1 cellular context compared by ENCODE assay signal in genomic region chr5:10324519-10325370, GRCh38.
TF ChIP-seq lines count a peak whose summit lies in the region.

No MANE protein-coding gene starts in this region.

TF ChIP-seq in A549, 52 proteins besides CTCF, POLR2A, EP300 and RAD21 (continued from another document):
- TF ChIP-seq ELK1 (IDR thresholded peaks at IDR 0.05; ENCODE audit: low read depth, low read length) (no peak), ZSCAN20 (CRISPR knock-in tag; IDR thresholded peaks at IDR 0.05) (no peak), RFX5 (IDR thresholded peaks at IDR 0.05) (no peak), MAZ (IDR thresholded peaks at IDR 0.05; ENCODE audit: borderline replicate concordance, low read depth, low read length) (no peak), GATA3 (IDR thresholded peaks at IDR 0.05; ENCODE audit: borderline replicate concordance) (no peak), EHF (CRISPR knock-in tag; IDR thresholded peaks at IDR 0.05) (no peak), CHD2 (IDR thresholded peaks at IDR 0.05; ENCODE audit: low read length, partially characterized antibody) (no peak)
